25 cellular contexts compared by ENCODE assay signal in genomic region chr3:77479021-77479420, GRCh38.
"Had no signal": no experiment of that assay in that cellular context is flagged by ENCODE, and none has a peak within 500 bp of the region (broad histone marks: within the 10 kb centered on the region; RNA-seq: fewer than 3 reads in every experiment).

No MANE protein-coding gene starts in this region.

- H3K27ac ChIP-seq: colonic mucosa, coronary artery, dorsolateral prefrontal cortex, epithelial cell of prostate, esophagus muscularis mucosa, esophagus squamous epithelium, foreskin keratinocyte, gastrocnemius medialis, gastroesophageal sphincter, heart left ventricle, heart right ventricle, hepatocyte had no signal

- H3K27ac Mint-ChIP-seq: dendritic cell treated with granulocyte-macrophage colony-stimulating factor and Interleukin-4, amounts not matched to agents 40 ng/mL and 50 ng/mL, for 4 days; effector memory CD8-positive, alpha-beta T cell; endodermal cell had no signal

- H3K4me2 ChIP-seq: hepatocyte had no signal

- H3K36me3 ChIP-seq: colonic mucosa, esophagus muscularis mucosa, esophagus squamous epithelium, gastrocnemius medialis, gastroesophageal sphincter, heart left ventricle, heart right ventricle had no signal

- H3K4me3 Mint-ChIP-seq: dendritic cell treated with granulocyte-macrophage colony-stimulating factor and Interleukin-4, amounts not matched to agents 40 ng/mL and 50 ng/mL, for 4 days; effector memory CD8-positive, alpha-beta T cell; endodermal cell had no signal

- H3K79me2 ChIP-seq: hepatocyte had no signal

- H3K27me3 ChIP-seq: colonic mucosa, dorsolateral prefrontal cortex, esophagus muscularis mucosa, esophagus squamous epithelium, foreskin keratinocyte, gastrocnemius medialis, gastroesophageal sphincter, heart left ventricle, heart right ventricle, hepatocyte had no signal

- H2AFZ ChIP-seq: hepatocyte had no signal

- H3K27me3 Mint-ChIP-seq: dendritic cell treated with granulocyte-macrophage colony-stimulating factor and Interleukin-4, amounts not matched to agents 40 ng/mL and 50 ng/mL, for 4 days; effector memory CD8-positive, alpha-beta T cell had no signal

- H3K9me3 Mint-ChIP-seq: dendritic cell treated with granulocyte-macrophage colony-stimulating factor and Interleukin-4, amounts not matched to agents 40 ng/mL and 50 ng/mL, for 4 days had no signal

- DNase-seq: colonic mucosa; cortex of kidney; dermis blood vessel endothelial cell; dorsolateral prefrontal cortex; effector CD4-positive, alpha-beta T cell; effector CD8-positive, alpha-beta T cell; effector memory CD4-positive, alpha-beta T cell; effector memory CD8-positive, alpha-beta T cell; endodermal cell; erythroblast; esophagus squamous epithelium; foreskin fibroblast; foreskin keratinocyte; foreskin melanocyte; gastrocnemius medialis; head of caudate nucleus; heart left ventricle; heart right ventricle had no signal

- ATAC-seq: effector memory CD8-positive, alpha-beta T cell; esophagus mucosa; foreskin keratinocyte; gastrocnemius medialis; gastroesophageal sphincter; heart left ventricle; heart right ventricle had no signal

- H3K4me1 ChIP-seq: colonic mucosa, esophagus muscularis mucosa, esophagus squamous epithelium, foreskin keratinocyte, gastrocnemius medialis, gastroesophageal sphincter, heart left ventricle, heart right ventricle had no signal

- H3K4me3 ChIP-seq: colonic mucosa, coronary artery, dorsolateral prefrontal cortex, esophagus muscularis mucosa, esophagus squamous epithelium, gastrocnemius medialis, gastroesophageal sphincter, heart left ventricle, heart right ventricle, hepatocyte had no signal

- H3K9me3 ChIP-seq: colonic mucosa, esophagus squamous epithelium, gastrocnemius medialis, gastroesophageal sphincter had no signal
